Comparison of ENCODE assay signal across 9 cellular contexts in genomic region chr1:101293461-101294045, GRCh38. TPM values are rescaled to one million over a fixed set of nuclear protein-coding genes. Genes with fewer than 3 reads are reported as not detected.
DNase-seq lines count a peak whose midpoint lies in the region; ATAC-seq, FAIRE-seq and TF ChIP-seq lines count a peak whose summit lies in the region.
"Had no signal": no experiment of that assay in that cellular context is flagged by ENCODE, and none has a peak within 500 bp of the region (broad histone marks: within the 10 kb centered on the region; RNA-seq: fewer than 3 reads in every experiment).

No MANE protein-coding gene starts in this region.

- intact Hi-C loops in natural killer cell (cut with micrococcal nuclease), result no loop called here
- intact Hi-C loops in Calu3 (cut with micrococcal nuclease; ENCODE audit: unreplicated experiment), result no loop called here

- CTCF ChIA-PET in Calu3 (lab: Charles Lee), result no interaction called here

- FAIRE-seq in GM19239 (lab: Jason Lieb, UNC), result peak; percentile 86
- FAIRE-seq: TTC549 had no signal

- TF ChIP-seq CTCF in natural killer cell (IDR thresholded peaks at IDR 0.05), result no peak
- TF ChIP-seq CTCF in Calu3 (IDR thresholded peaks at IDR 0.05; ENCODE audit: unreplicated experiment), result no peak

- no peak for DNase-seq in GM19239 (ENCODE audit: insufficient read length, low spot score)
- peak; percentile 43 to 64 for DNase-seq in activated CD4-positive, alpha-beta T cell treated with anti-CD3 and anti-CD28 coated beads for 4 hours
- no peak for DNase-seq in natural killer cell
- DNase-seq in ureter (ENCODE audit: low spot score), result no peak
- DNase-seq in Calu3, result no peak
- DNase-seq in NCI-H1694 treated with DMSO at 0.1 percent for 48 hours (lab: John Stamatoyannopoulos, UW), result no peak
- no peak for DNase-seq in HPDE6-E6E7 (ENCODE audit: extremely low spot score)

- H3K27ac Mint-ChIP-seq in natural killer cell (peak overlapping the region; percentile 17 to 66), Calu3 (ENCODE audit: unreplicated experiment) (no peak overlapping the region)

- H3K4me1 Mint-ChIP-seq in natural killer cell, result peaks cover 42 to 44% of the 10 kb centered on the region in 2 donors
- peaks cover 19% of the 10 kb centered on the region for H3K4me1 Mint-ChIP-seq in Calu3 (ENCODE audit: low read depth, unreplicated experiment)

- ATAC-seq in HG02981 (IDR thresholded peaks at IDR 0.05; ENCODE audit: unreplicated experiment) (peak; percentile 57), natural killer cell (peak; percentile 55 to 79 (median 73))

- H3K4me3 Mint-ChIP-seq in natural killer cell, result peak overlapping the region; percentile 6
- no peak overlapping the region for H3K4me3 Mint-ChIP-seq in Calu3 (ENCODE audit: low read depth, unreplicated experiment)

- BruUV-seq in Calu3 (replicated peaks; lab: Mats Ljungman, UMichigan), result no TSS peak

- H3K9me3 Mint-ChIP-seq in natural killer cell (no peaks in the 10 kb centered on the region), Calu3 (ENCODE audit: low read depth, unreplicated experiment) (no peaks in the 10 kb centered on the region)

- H3K36me3 Mint-ChIP-seq in natural killer cell (no peaks in the 10 kb centered on the region), Calu3 (ENCODE audit: insufficient read depth, unreplicated experiment) (peaks cover 5% of the 10 kb centered on the region)

- H3K27me3 Mint-ChIP-seq in natural killer cell (ENCODE audit: low read depth in 2 of 2), result no peaks in the 10 kb centered on the region
- peaks cover 18% of the 10 kb centered on the region for H3K27me3 Mint-ChIP-seq in Calu3 (ENCODE audit: unreplicated experiment)

RNA-seq across cellular contexts. Expression of gene S1PR1, which starts 56.7 kb away (rescaled TPM):
- 100 to 1,000 TPM in 1 of 3 donors, 10 to 100 TPM in 2; 33.5 to 114 (median 80.2) TPM for total RNA-seq in natural killer cell
- 38.7 TPM for total RNA-seq in ureter
- not detected in 2 replicates for total RNA-seq in Calu3 (2022)

Comparison
In these comparisons a context has a peak if more than half of its experiments do, and no peak if none do; other contexts are left out.
1. DNase-seq: peak in activated CD4-positive, alpha-beta T cell treated with anti-CD3 and anti-CD28 coated beads for 4 hours (2 of 2); none in GM19239 (single experiment), natural killer cell (single experiment), ureter (single experiment), Calu3 (single experiment), NCI-H1694 treated with DMSO at 0.1 percent for 48 hours (single experiment) and HPDE6-E6E7 (single experiment).
2. RNA of gene S1PR1, which starts 56.7 kb away (total RNA-seq): 33.5 to 114 TPM in natural killer cell and 38.7 TPM in ureter (single experiment); not detected in Calu3; every median in the first group is over 10 times any median in the second.